10 cellular contexts compared by ENCODE assay signal in genomic region chr1:25971044-25971881, GRCh38. TPM values are rescaled to one million over a fixed set of nuclear protein-coding genes. Genes with fewer than 3 reads are reported as not detected.
DNase-seq lines count a peak whose midpoint lies in the region; ATAC-seq and FAIRE-seq lines count a peak whose summit lies in the region.
"Had no signal": no experiment of that assay in that cellular context is flagged by ENCODE, and none has a peak within 500 bp of the region (broad histone marks: within the 10 kb centered on the region; RNA-seq: fewer than 3 reads in every experiment).

No MANE protein-coding gene starts in this region.

- H3K27ac Mint-ChIP-seq in activated T-helper 17 cell treated with anti-CD3 and anti-CD28 coated beads, Interleukin-2, amount 50 U/mL, for 72 hours, result peak overlapping the region; percentile 79
- H3K27ac Mint-ChIP-seq in naive thymus-derived CD8-positive, alpha-beta T cell, result peak overlapping the region; percentile 57 to 97 (median 85)

- ATAC-seq in activated T-helper 17 cell treated with anti-CD3 and anti-CD28 coated beads, Interleukin-2, amount 50 U/mL, for 72 hours (replicated peaks), result peak; percentile 79
- ATAC-seq in naive thymus-derived CD8-positive, alpha-beta T cell, result peak; percentile 89 to 90
- no peak for ATAC-seq in GM21526 (IDR thresholded peaks at IDR 0.05; ENCODE audit: low FRiP score, unreplicated experiment)
- ATAC-seq: SK-N-SH treated with all-trans-retinoic acid at 6 μM for 48 hours had no signal

- DNase-seq in GM19239 (ENCODE audit: insufficient read length, low spot score) (peak; percentile 24), LoVo (ENCODE audit: low spot score) (peak; percentile 24), substantia nigra (lab: John Stamatoyannopoulos, UW) (no peak), AG20443 (ENCODE audit: low spot score) (no peak)
- peak in 4 of 10 donors; percentile 5 to 67 (median 52) for DNase-seq in naive thymus-derived CD8-positive, alpha-beta T cell
- DNase-seq: NCI-H187 had no signal

- H3K4me3 Mint-ChIP-seq in activated T-helper 17 cell treated with anti-CD3 and anti-CD28 coated beads, Interleukin-2, amount 50 U/mL, for 72 hours, result peak overlapping the region; percentile 51
- H3K4me3 Mint-ChIP-seq in naive thymus-derived CD8-positive, alpha-beta T cell, result peak overlapping the region; percentile 7 to 79 (median 60)

- H3K36me3 Mint-ChIP-seq in activated T-helper 17 cell treated with anti-CD3 and anti-CD28 coated beads, Interleukin-2, amount 50 U/mL, for 72 hours (ENCODE audit: low read depth), result peaks cover 63% of the 10 kb centered on the region
- H3K36me3 Mint-ChIP-seq in naive thymus-derived CD8-positive, alpha-beta T cell, result peaks cover 8 to 78% (median 25%) of the 10 kb centered on the region in 3 donors

- no peaks in the 10 kb centered on the region for H3K9me3 Mint-ChIP-seq in activated T-helper 17 cell treated with anti-CD3 and anti-CD28 coated beads, Interleukin-2, amount 50 U/mL, for 72 hours
- no peaks in the 10 kb centered on the region for H3K9me3 Mint-ChIP-seq in naive thymus-derived CD8-positive, alpha-beta T cell

- FAIRE-seq in GM19239 (lab: Jason Lieb, UNC), result peak; percentile 65

- H3K4me1 Mint-ChIP-seq in activated T-helper 17 cell treated with anti-CD3 and anti-CD28 coated beads, Interleukin-2, amount 50 U/mL, for 72 hours, result peaks cover 23% of the 10 kb centered on the region
- H3K4me1 Mint-ChIP-seq in naive thymus-derived CD8-positive, alpha-beta T cell, result peaks cover 31 to 60% (median 33%) of the 10 kb centered on the region in 4 donors

- H3K27me3 Mint-ChIP-seq in activated T-helper 17 cell treated with anti-CD3 and anti-CD28 coated beads, Interleukin-2, amount 50 U/mL, for 72 hours, result no peaks in the 10 kb centered on the region
- no peaks in the 10 kb centered on the region for H3K27me3 Mint-ChIP-seq in naive thymus-derived CD8-positive, alpha-beta T cell

- POLR2A ChIA-PET in naive thymus-derived CD8-positive, alpha-beta T cell (lab: Charles Lee), result interaction anchor here (0.8 to 4.8 kb wide), 13 partner anchors 8 to 152 kb away, joined by 3 to 49 read pairs (median 6); partner anchors contain the start of genes MTFR1L and PAFAH2

- no peak overlapping the region for H3K27ac ChIP-seq in substantia nigra (ENCODE audit: low read depth, low read length, poor library complexity, severe bottlenecking)
- H3K27ac ChIP-seq: cardiac muscle cell had no signal

RNA-seq across cellular contexts. Expression of gene PAFAH2, which starts 26.6 kb away (rescaled TPM):
- 1 to 10 TPM; 8.1 to 8.3 TPM for total RNA-seq in activated T-helper 17 cell treated with anti-CD3 and anti-CD28 coated beads, Interleukin-2, amount 50 U/mL, for 72 hours
- total RNA-seq in naive thymus-derived CD8-positive, alpha-beta T cell, result 10 to 100 TPM; 24.6 to 25.4 TPM
- polyA plus RNA-seq in naive thymus-derived CD8-positive, alpha-beta T cell, result 10 to 100 TPM; 16.4 to 25.5 (median 17.3) TPM

RNA-seq across cellular contexts. Expression of gene EXTL1, which starts 50.3 kb away (rescaled TPM):
- total RNA-seq in activated T-helper 17 cell treated with anti-CD3 and anti-CD28 coated beads, Interleukin-2, amount 50 U/mL, for 72 hours, result not detected
- under 1 TPM; 0.19 to 0.26 TPM for total RNA-seq in naive thymus-derived CD8-positive, alpha-beta T cell
- not detected for polyA plus RNA-seq in naive thymus-derived CD8-positive, alpha-beta T cell

Comparison
In these comparisons a context has a peak if more than half of its experiments do, and no peak if none do; other contexts are left out.
1. DNase-seq: peak in GM19239 (single experiment) and LoVo (single experiment); none in substantia nigra (0 of 49) and AG20443 (single experiment).